ENCODE assay signal across 8 cellular contexts in the genomic region with DNA sequence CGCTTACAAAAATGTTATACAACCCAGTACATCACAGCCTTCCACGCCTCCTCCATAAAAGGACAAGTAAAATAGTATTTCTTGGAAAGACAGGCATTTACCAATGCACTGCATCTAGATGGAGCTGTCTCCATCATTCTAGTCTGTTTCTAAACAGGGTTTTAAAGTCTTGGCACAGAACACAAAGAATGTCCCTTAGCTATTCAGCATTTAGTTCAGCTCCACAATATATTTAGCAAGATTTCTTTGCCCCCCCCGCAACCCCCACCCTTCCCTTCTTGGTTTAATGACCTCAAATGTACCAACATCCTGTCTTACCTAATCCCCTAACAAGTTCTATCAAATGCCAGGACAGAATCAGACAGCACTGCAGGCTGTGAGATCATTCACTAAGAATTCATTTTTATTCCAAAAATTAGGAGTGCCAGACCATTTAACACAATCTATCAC.
DNase-seq lines count a peak whose midpoint lies in the region; ATAC-seq and TF ChIP-seq lines count a peak whose summit lies in the region.

No MANE protein-coding gene starts in this region.

- H3K9me3 ChIP-seq in adipocyte (ENCODE audit: control insufficient read depth, low read length) (no peaks in the 10 kb centered on the region), thoracic aorta (no peaks in the 10 kb centered on the region)

- ATAC-seq in Right ventricle myocardium inferior = peak; percentile 92
- ATAC-seq in thoracic aorta (ENCODE audit: insufficient number of reproducible peaks, low FRiP score, low read depth) = peak; percentile 93
- no peak for ATAC-seq in HG02840 (IDR thresholded peaks at IDR 0.05; ENCODE audit: low FRiP score, unreplicated experiment)
- ATAC-seq in HG02610 (IDR thresholded peaks at IDR 0.05; ENCODE audit: unreplicated experiment) = no peak

- intact Hi-C loops in Right ventricle myocardium inferior (cut with DNase I) = loop anchor here (2.0 to 10.0 kb wide), 4 partner anchors 123 to 379 kb away; a partner anchor contains a TSS
- intact Hi-C loops in cardiac septum (cut with DNase I) = loop anchor here (5.0 kb wide), 5 partner anchors 111 to 294 kb away; a partner anchor contains a TSS

- H3K36me3 ChIP-seq in adipocyte (ENCODE audit: control insufficient read depth, insufficient read depth, low read length, severe bottlenecking) = no peaks in the 10 kb centered on the region
- no peaks in the 10 kb centered on the region for H3K36me3 ChIP-seq in thoracic aorta

- DNase-seq in Right ventricle myocardium inferior (ENCODE audit: missing footprints) (no peak), cardiac septum (ENCODE audit: low spot score) (no peak), adipocyte (ENCODE audit: low read depth) (peak; percentile 77), kidney glomerular epithelial cell (lab: John Stamatoyannopoulos, UW) (peak; percentile 88), thoracic aorta (ENCODE audit: low spot score) (peak; percentile 79)
- no peak for DNase-seq in stimulated activated CD4-positive, alpha-beta T cell treated with anti-CD3 and anti-CD28 coated beads, Interleukin-4, amount 100 ng/mL, for 24 hours

- H3K9ac ChIP-seq in adipocyte (ENCODE audit: low read length) = peak overlapping the region; percentile 24

- peaks cover 18% of the 10 kb centered on the region for H3K4me1 ChIP-seq in adipocyte (ENCODE audit: control insufficient read depth, insufficient read depth, low read length)
- H3K4me1 ChIP-seq in thoracic aorta (ENCODE audit: control insufficient read depth in 1 of 2, low read depth in 2 of 2) = peaks cover 18 to 43% of the 10 kb centered on the region in 2 donors

- peak; percentile 41 for TF ChIP-seq CTCF in thoracic aorta (IDR thresholded peaks at IDR 0.05)

- no peaks in the 10 kb centered on the region for H3K27me3 ChIP-seq in adipocyte (replicated peaks; ENCODE audit: control insufficient read depth, insufficient read depth, low read length)
- H3K27me3 ChIP-seq in thoracic aorta (replicated peaks; ENCODE audit: insufficient read depth) = no peaks in the 10 kb centered on the region

- peak overlapping the region; percentile 88 to 95 for H3K27ac ChIP-seq in thoracic aorta

- peak overlapping the region; percentile 5 for H3K4me3 ChIP-seq in adipocyte (ENCODE audit: low read length)
- peak overlapping the region; percentile 33 for H3K4me3 ChIP-seq in thoracic aorta

Comparison
In these comparisons a context has a peak if more than half of its experiments do, and no peak if none do; other contexts are left out.
1. ATAC-seq: peak in Right ventricle myocardium inferior (single experiment) and thoracic aorta (single experiment); none in HG02840 (single experiment) and HG02610 (single experiment).
2. DNase-seq: peak in adipocyte (single experiment), kidney glomerular epithelial cell (single experiment) and thoracic aorta (single experiment); none in Right ventricle myocardium inferior (single experiment), cardiac septum (single experiment) and stimulated activated CD4-positive, alpha-beta T cell treated with anti-CD3 and anti-CD28 coated beads, Interleukin-4, amount 100 ng/mL, for 24 hours (single experiment).